33 cellular contexts compared by ENCODE assay signal in genomic region chr6:158204616-158205015, GRCh38.
"Had no signal": no experiment of that assay in that cellular context is flagged by ENCODE, and none has a peak within 500 bp of the region (broad histone marks: within the 10 kb centered on the region; RNA-seq: fewer than 3 reads in every experiment).

No MANE protein-coding gene starts in this region.

- H3K36me3 Mint-ChIP-seq: T-cell had no signal

- H3K9me3 ChIP-seq: adrenal gland, body of pancreas had no signal

- FAIRE-seq: colon, endometrium, frontal cortex had no signal

- H3K9me3 Mint-ChIP-seq: activated B cell treated with CpG ODN at 0.5 μM for 24 hours; activated CD8-positive, alpha-beta T cell treated with anti-CD3 and anti-CD28 coated beads for 36 hours; activated naive CD4-positive, alpha-beta T cell treated with anti-CD3 and anti-CD28 coated beads for 36 hours; activated naive CD4-positive, alpha-beta T cell treated with anti-CD3 and anti-CD28 coated beads, Interleukin-2, amount 50 U/mL, for 24 hours; activated naive CD8-positive, alpha-beta T cell treated with anti-CD3 and anti-CD28 coated beads for 36 hours; activated naive CD8-positive, alpha-beta T cell treated with anti-CD3 and anti-CD28 coated beads, Interleukin-2, amount 50 U/mL, for 24 hours; activated T-cell treated with anti-CD3 and anti-CD28 coated beads, Interleukin-2, amount 50 U/mL, for 4 hours; activated T-helper 2 cell treated with anti-CD3 and anti-CD28 coated beads, Interferon-gamma antibody, Interleukin-2, Interleukin-4, amounts not matched to agents 10 μg/mL and 5 μg/mL and 100 μg/mL, durations not matched to agents 14 hours and 24 hours and 36 hours; effector memory CD8-positive, alpha-beta T cell; T-cell; T-helper 1 cell treated with Interleukin-12 subunit alpha and Interleukin-12 subunit beta and Interleukin-4 antibody, amounts not matched to agents 30 μg/mL and 1 μg/mL, for 36 hours had no signal

- H3K27ac ChIP-seq: adrenal gland, body of pancreas, WERI-Rb-1 had no signal

- H3K27ac Mint-ChIP-seq: activated B cell treated with CpG ODN at 0.5 μM for 24 hours; activated CD8-positive, alpha-beta T cell treated with anti-CD3 and anti-CD28 coated beads for 36 hours; activated naive CD4-positive, alpha-beta T cell treated with anti-CD3 and anti-CD28 coated beads for 36 hours; activated naive CD4-positive, alpha-beta T cell treated with anti-CD3 and anti-CD28 coated beads, Interleukin-2, amount 50 U/mL, for 24 hours; activated naive CD8-positive, alpha-beta T cell treated with anti-CD3 and anti-CD28 coated beads for 36 hours; activated naive CD8-positive, alpha-beta T cell treated with anti-CD3 and anti-CD28 coated beads, Interleukin-2, amount 50 U/mL, for 24 hours; activated T-helper 2 cell treated with anti-CD3 and anti-CD28 coated beads, Interferon-gamma antibody, Interleukin-2, Interleukin-4, amounts not matched to agents 10 μg/mL and 5 μg/mL and 100 μg/mL, durations not matched to agents 14 hours and 24 hours and 36 hours; T-helper 1 cell treated with Interleukin-12 subunit alpha and Interleukin-12 subunit beta and Interleukin-4 antibody, amounts not matched to agents 30 μg/mL and 1 μg/mL, for 36 hours had no signal

- H3K4me3 ChIP-seq: adrenal gland, body of pancreas had no signal

- H3K4me3 Mint-ChIP-seq: activated B cell treated with CpG ODN at 0.5 μM for 24 hours; activated CD8-positive, alpha-beta T cell treated with anti-CD3 and anti-CD28 coated beads for 36 hours; activated naive CD4-positive, alpha-beta T cell treated with anti-CD3 and anti-CD28 coated beads for 36 hours; activated naive CD4-positive, alpha-beta T cell treated with anti-CD3 and anti-CD28 coated beads, Interleukin-2, amount 50 U/mL, for 24 hours; activated naive CD8-positive, alpha-beta T cell treated with anti-CD3 and anti-CD28 coated beads for 36 hours; activated naive CD8-positive, alpha-beta T cell treated with anti-CD3 and anti-CD28 coated beads, Interleukin-2, amount 50 U/mL, for 24 hours; activated T-cell treated with anti-CD3 and anti-CD28 coated beads, Interleukin-2, amount 50 U/mL, for 4 hours; effector memory CD8-positive, alpha-beta T cell; T-cell; T-helper 1 cell treated with Interleukin-12 subunit alpha and Interleukin-12 subunit beta and Interleukin-4 antibody, amounts not matched to agents 30 μg/mL and 1 μg/mL, for 36 hours had no signal

- H3K4me1 ChIP-seq: adrenal gland had no signal

- DNase-seq: activated B cell treated with CpG ODN at 0.5 μM for 24 hours; activated CD4-positive, alpha-beta T cell treated with anti-CD3 and anti-CD28 coated beads for 48 hours; activated CD4-positive, alpha-beta T cell treated with anti-CD3 and anti-CD28 coated beads, Interleukin-2, amount 50 U/mL, for 1 hour; activated CD4-positive, alpha-beta T cell treated with anti-CD3 and anti-CD28 coated beads, Interleukin-2, amount 50 U/mL, for 48 hours; activated CD8-positive, alpha-beta memory T cell treated with anti-CD3 and anti-CD28 coated beads for 24 hours; activated CD8-positive, alpha-beta T cell treated with anti-CD3 and anti-CD28 coated beads for 36 hours; activated effector memory CD4-positive, alpha-beta T cell treated with anti-CD3 and anti-CD28 coated beads, Interleukin-2, amount 50 U/mL, for 16 hours; activated naive CD8-positive, alpha-beta T cell treated with anti-CD3 and anti-CD28 coated beads for 36 hours; activated naive CD8-positive, alpha-beta T cell treated with anti-CD3 and anti-CD28 coated beads, Interleukin-2, amount 50 U/mL, for 24 hours; activated T-cell treated with anti-CD3 and anti-CD28 coated beads, Interleukin-2, amount 50 U/mL, for 4 hours; amygdala; aorta; caudate nucleus; cortex of kidney; effector CD4-positive, alpha-beta T cell; effector memory CD8-positive, alpha-beta T cell; foreskin fibroblast; glutamatergic neuron; SW 1271; T-cell; T-helper 9 cell had no signal

- H3K36me3 ChIP-seq: adrenal gland, WERI-Rb-1 had no signal

- ATAC-seq: activated CD4-positive, CD25-positive, alpha-beta regulatory T cell treated with anti-CD3 and anti-CD28 coated beads, Interleukin-2, amount 50 U/mL, for 24 hours; activated CD8-positive, alpha-beta T cell treated with anti-CD3 and anti-CD28 coated beads for 36 hours; activated naive CD8-positive, alpha-beta T cell treated with anti-CD3 and anti-CD28 coated beads, Interleukin-2, amount 50 U/mL, for 24 hours; activated T-cell treated with anti-CD3 and anti-CD28 coated beads, Interleukin-2, amount 50 U/mL, for 4 hours; effector memory CD8-positive, alpha-beta T cell; esophagus mucosa; T-cell had no signal

- H3K27me3 ChIP-seq: adrenal gland, body of pancreas had no signal

- H3K27me3 Mint-ChIP-seq: activated naive CD4-positive, alpha-beta T cell treated with anti-CD3 and anti-CD28 coated beads, Interleukin-2, amount 50 U/mL, for 24 hours had no signal
